In the genomic region with DNA sequence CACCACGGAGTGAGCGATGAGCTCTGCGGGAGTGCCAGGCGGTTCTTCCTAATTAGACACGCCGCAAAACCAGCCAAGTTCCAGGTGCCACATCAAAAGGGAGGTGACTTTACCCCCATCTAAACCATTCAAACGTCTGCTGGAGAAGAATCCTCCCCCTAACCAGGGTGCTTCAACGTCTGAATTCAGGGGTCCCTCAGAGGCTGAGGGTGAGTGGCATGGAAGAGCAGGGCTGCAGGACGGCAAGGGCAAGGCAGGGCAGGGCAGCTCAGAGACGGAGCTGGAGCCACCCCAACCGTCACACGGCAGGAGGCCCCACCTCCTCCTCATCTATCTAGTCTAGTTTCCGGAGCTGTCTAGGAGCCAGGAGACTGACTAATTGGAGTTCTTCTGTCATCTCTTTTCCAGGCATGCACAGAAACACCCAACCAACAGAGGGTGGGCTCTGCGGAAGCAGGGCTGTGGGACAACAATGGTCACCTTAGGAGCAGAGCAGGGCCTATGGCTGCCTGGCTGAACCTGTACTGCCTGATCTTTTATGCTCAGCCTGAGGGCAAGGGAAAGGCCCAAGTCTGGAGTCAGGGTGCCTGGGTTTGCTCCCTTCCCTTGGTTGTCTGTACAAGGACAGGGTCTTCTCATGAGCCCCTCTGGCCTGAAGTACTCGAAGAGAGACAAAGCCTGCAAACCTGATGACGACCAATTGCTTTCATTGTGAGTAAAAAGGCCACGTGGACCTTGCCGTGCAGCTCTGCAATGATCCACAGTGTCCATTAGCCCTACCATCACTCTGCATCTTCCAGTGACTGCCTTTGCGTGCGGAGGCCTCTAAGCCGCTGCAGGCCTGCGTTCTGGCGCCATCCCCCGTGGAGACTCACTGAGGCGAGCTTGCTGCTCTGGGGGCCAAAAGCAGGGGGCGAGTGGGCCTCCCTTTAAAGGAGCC, we compare ENCODE assay signal across 1 cellular context.
A peak's percentile ranks its signal among the peaks of the same experiment; 100 is the strongest.
TF ChIP-seq lines count a peak whose summit lies in the region.

No MANE protein-coding gene starts in this region.

TF ChIP-seq in K562, 482 proteins besides CTCF, POLR2A, EP300 and RAD21 (continued from another document and continues in another):
- TF ChIP-seq, protein P1, sequence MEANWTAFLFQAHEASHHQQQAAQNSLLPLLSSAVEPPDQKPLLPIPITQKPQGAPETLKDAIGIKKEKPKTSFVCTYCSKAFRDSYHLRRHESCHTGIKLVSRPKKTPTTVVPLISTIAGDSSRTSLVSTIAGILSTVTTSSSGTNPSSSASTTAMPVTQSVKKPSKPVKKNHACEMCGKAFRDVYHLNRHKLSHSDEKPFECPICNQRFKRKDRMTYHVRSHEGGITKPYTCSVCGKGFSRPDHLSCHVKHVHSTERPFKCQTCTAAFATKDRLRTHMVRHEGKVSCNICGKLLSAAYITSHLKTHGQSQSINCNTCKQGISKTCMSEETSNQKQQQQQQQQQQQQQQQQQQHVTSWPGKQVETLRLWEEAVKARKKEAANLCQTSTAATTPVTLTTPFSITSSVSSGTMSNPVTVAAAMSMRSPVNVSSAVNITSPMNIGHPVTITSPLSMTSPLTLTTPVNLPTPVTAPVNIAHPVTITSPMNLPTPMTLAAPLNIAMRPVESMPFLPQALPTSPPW (CRISPR knock-in tag; IDR thresholded peaks at IDR 0.05), result peak; percentile 46; the same call in 1 of the 2 replicates
- TF ChIP-seq NONO (IDR thresholded peaks at IDR 0.05; ENCODE audit: low read depth in 2 of 2, low read length in 1 of 2) (no peak), ZNF224 (CRISPR knock-in tag; IDR thresholded peaks at IDR 0.05) (no peak), KDM5B (IDR thresholded peaks at IDR 0.05; ENCODE audit: insufficient replicate concordance, low read depth, low read length) (peak; percentile 28), EGR1 (conservative IDR thresholded peaks at IDR 0.05) (no peak), BMI1 (IDR thresholded peaks at IDR 0.05; ENCODE audit: low read length) (no peak), ZNF436 (CRISPR knock-in tag; IDR thresholded peaks at IDR 0.05) (no peak), POLR3G (IDR thresholded peaks at IDR 0.05; ENCODE audit: extremely low read depth, insufficient read length, insufficient replicate concordance) (no peak), PHTF2 (CRISPR knock-in tag; IDR thresholded peaks at IDR 0.05) (no peak), ZNF76 (CRISPR knock-in tag; IDR thresholded peaks at IDR 0.05; ENCODE audit: borderline replicate concordance) (no peak), KLF10 (CRISPR knock-in tag; IDR thresholded peaks at IDR 0.05) (no peak), ZNF57 (CRISPR knock-in tag; IDR thresholded peaks at IDR 0.05) (no peak), MEF2A (IDR thresholded peaks at IDR 0.05; ENCODE audit: control insufficient read depth, low read depth, low read length) (no peak), ZC3H4 (CRISPR knock-in tag; IDR thresholded peaks at IDR 0.05; ENCODE audit: borderline replicate concordance) (no peak), ZNF3 (CRISPR knock-in tag; IDR thresholded peaks at IDR 0.05) (no peak), TFAM (CRISPR knock-in tag; conservative IDR thresholded peaks at IDR 0.05) (no peak), SP2 (IDR thresholded peaks at IDR 0.05; ENCODE audit: extremely low read depth, low read depth, low read length, poor library complexity, severe bottlenecking) (no peak), FUS (optimal IDR thresholded peaks at IDR 0.05; ENCODE audit: low read depth, low read length) (no peak), MIER1 (IDR thresholded peaks at IDR 0.05; ENCODE audit: low read depth) (no peak), ELF4 (CRISPR knock-in tag; IDR thresholded peaks at IDR 0.05) (no peak), RNF2 (IDR thresholded peaks at IDR 0.05) (peak; percentile 38; the same call in 1 of the 2 replicates), DMBX1 (CRISPR knock-in tag; IDR thresholded peaks at IDR 0.05; ENCODE audit: borderline replicate concordance) (no peak), YY1 (IDR thresholded peaks at IDR 0.05; ENCODE audit: borderline replicate concordance in 1 of 3, control insufficient read depth in 1 of 3, extremely low read depth in 1 of 3, insufficient read depth in 3 of 3, insufficient read length in 1 of 3, insufficient replicate concordance in 2 of 3, low read depth in 1 of 3, low read length in 2 of 3) (no peak), RBM34 (IDR thresholded peaks at IDR 0.05; ENCODE audit: borderline replicate concordance, insufficient read depth, low read length) (no peak), SNRNP70 (optimal IDR thresholded peaks at IDR 0.05; ENCODE audit: low read depth, low read length) (no peak), LARP7 (IDR thresholded peaks at IDR 0.05) (no peak), PTTG1 (tag; IDR thresholded peaks at IDR 0.05; ENCODE audit: low read depth) (no peak), ZNF699 (CRISPR knock-in tag; IDR thresholded peaks at IDR 0.05; ENCODE audit: insufficient replicate concordance) (no peak), XRCC4 (IDR thresholded peaks at IDR 0.05; ENCODE audit: extremely low read depth, insufficient read depth, insufficient read length) (no peak), KDM1A (IDR thresholded peaks at IDR 0.05) (no peak), ZNF785 (CRISPR knock-in tag; IDR thresholded peaks at IDR 0.05) (no peak), TBP (optimal IDR thresholded peaks at IDR 0.05; ENCODE audit: low read depth, low read length) (no peak), PPARD (CRISPR knock-in tag; IDR thresholded peaks at IDR 0.05) (no peak), MEIS2 (IDR thresholded peaks at IDR 0.05; ENCODE audit: partially characterized antibody) (peak; percentile 97), POLR2AphosphoS2 (IDR thresholded peaks at IDR 0.05; ENCODE audit: low read length) (no peak), BHLHE40 (IDR thresholded peaks at IDR 0.05; ENCODE audit: low read length) (no peak), TAF15 (IDR thresholded peaks at IDR 0.05; ENCODE audit: low read depth, low read length) (no peak), DIDO1 (tag; IDR thresholded peaks at IDR 0.05; ENCODE audit: low read depth) (no peak), PTBP1 (IDR thresholded peaks at IDR 0.05; ENCODE audit: low read depth, low read length) (no peak), ZNF766 (CRISPR knock-in tag; conservative IDR thresholded peaks at IDR 0.05) (no peak), NCOA1 (IDR thresholded peaks at IDR 0.05; ENCODE audit: low read depth) (0 out of 2 replicates have a peak, but pooled peaks have one; percentile 19), ZNF347 (CRISPR knock-in tag; IDR thresholded peaks at IDR 0.05; ENCODE audit: low read depth) (no peak), ZSCAN32 (CRISPR knock-in tag; IDR thresholded peaks at IDR 0.05) (no peak), NCOA4 (IDR thresholded peaks at IDR 0.05; ENCODE audit: partially characterized antibody) (no peak), SRSF7 (optimal IDR thresholded peaks at IDR 0.05; ENCODE audit: low read depth, low read length) (no peak)
- TF ChIP-seq, protein P2, sequence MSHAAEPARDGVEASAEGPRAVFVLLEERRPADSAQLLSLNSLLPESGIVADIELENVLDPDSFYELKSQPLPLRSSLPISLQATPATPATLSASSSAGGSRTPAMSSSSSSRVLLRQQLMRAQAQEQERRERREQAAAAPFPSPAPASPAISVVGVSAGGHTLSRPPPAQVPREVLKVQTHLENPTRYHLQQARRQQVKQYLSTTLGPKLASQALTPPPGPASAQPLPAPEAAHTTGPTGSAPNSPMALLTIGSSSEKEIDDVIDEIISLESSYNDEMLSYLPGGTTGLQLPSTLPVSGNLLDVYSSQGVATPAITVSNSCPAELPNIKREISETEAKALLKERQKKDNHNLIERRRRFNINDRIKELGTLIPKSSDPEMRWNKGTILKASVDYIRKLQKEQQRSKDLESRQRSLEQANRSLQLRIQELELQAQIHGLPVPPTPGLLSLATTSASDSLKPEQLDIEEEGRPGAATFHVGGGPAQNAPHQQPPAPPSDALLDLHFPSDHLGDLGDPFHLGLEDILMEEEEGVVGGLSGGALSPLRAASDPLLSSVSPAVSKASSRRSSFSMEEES (CRISPR knock-in tag; IDR thresholded peaks at IDR 0.05), result no peak
- TF ChIP-seq, protein P3, sequence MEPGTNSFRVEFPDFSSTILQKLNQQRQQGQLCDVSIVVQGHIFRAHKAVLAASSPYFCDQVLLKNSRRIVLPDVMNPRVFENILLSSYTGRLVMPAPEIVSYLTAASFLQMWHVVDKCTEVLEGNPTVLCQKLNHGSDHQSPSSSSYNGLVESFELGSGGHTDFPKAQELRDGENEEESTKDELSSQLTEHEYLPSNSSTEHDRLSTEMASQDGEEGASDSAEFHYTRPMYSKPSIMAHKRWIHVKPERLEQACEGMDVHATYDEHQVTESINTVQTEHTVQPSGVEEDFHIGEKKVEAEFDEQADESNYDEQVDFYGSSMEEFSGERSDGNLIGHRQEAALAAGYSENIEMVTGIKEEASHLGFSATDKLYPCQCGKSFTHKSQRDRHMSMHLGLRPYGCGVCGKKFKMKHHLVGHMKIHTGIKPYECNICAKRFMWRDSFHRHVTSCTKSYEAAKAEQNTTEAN (CRISPR knock-in tag; IDR thresholded peaks at IDR 0.05), result no peak
- TF ChIP-seq, protein P4, sequence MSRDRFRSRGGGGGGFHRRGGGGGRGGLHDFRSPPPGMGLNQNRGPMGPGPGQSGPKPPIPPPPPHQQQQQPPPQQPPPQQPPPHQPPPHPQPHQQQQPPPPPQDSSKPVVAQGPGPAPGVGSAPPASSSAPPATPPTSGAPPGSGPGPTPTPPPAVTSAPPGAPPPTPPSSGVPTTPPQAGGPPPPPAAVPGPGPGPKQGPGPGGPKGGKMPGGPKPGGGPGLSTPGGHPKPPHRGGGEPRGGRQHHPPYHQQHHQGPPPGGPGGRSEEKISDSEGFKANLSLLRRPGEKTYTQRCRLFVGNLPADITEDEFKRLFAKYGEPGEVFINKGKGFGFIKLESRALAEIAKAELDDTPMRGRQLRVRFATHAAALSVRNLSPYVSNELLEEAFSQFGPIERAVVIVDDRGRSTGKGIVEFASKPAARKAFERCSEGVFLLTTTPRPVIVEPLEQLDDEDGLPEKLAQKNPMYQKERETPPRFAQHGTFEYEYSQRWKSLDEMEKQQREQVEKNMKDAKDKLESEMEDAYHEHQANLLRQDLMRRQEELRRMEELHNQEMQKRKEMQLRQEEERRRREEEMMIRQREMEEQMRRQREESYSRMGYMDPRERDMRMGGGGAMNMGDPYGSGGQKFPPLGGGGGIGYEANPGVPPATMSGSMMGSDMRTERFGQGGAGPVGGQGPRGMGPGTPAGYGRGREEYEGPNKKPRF (IDR thresholded peaks at IDR 0.05; ENCODE audit: low read depth, low read length), result no peak
- TF ChIP-seq, protein P5, sequence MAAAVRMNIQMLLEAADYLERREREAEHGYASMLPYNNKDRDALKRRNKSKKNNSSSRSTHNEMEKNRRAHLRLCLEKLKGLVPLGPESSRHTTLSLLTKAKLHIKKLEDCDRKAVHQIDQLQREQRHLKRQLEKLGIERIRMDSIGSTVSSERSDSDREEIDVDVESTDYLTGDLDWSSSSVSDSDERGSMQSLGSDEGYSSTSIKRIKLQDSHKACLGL (CRISPR knock-in tag; IDR thresholded peaks at IDR 0.05; ENCODE audit: borderline replicate concordance, poor library complexity, severe bottlenecking), result no peak
- TF ChIP-seq, protein P6, sequence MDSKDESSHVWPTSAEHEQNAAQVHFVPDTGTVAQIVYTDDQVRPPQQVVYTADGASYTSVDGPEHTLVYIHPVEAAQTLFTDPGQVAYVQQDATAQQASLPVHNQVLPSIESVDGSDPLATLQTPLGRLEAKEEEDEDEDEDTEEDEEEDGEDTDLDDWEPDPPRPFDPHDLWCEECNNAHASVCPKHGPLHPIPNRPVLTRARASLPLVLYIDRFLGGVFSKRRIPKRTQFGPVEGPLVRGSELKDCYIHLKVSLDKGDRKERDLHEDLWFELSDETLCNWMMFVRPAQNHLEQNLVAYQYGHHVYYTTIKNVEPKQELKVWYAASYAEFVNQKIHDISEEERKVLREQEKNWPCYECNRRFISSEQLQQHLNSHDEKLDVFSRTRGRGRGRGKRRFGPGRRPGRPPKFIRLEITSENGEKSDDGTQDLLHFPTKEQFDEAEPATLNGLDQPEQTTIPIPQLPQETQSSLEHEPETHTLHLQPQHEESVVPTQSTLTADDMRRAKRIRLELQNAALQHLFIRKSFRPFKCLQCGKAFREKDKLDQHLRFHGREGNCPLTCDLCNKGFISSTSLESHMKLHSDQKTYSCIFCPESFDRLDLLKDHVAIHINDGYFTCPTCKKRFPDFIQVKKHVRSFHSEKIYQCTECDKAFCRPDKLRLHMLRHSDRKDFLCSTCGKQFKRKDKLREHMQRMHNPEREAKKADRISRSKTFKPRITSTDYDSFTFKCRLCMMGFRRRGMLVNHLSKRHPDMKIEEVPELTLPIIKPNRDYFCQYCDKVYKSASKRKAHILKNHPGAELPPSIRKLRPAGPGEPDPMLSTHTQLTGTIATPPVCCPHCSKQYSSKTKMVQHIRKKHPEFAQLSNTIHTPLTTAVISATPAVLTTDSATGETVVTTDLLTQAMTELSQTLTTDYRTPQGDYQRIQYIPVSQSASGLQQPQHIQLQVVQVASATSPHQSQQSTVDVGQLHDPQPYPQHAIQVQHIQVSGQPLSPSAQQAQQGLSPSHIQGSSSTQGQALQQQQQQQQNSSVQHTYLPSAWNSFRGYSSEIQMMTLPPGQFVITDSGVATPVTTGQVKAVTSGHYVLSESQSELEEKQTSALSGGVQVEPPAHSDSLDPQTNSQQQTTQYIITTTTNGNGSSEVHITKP (IDR thresholded peaks at IDR 0.05; ENCODE audit: partially characterized antibody), result no peak
- TF ChIP-seq, protein P7, sequence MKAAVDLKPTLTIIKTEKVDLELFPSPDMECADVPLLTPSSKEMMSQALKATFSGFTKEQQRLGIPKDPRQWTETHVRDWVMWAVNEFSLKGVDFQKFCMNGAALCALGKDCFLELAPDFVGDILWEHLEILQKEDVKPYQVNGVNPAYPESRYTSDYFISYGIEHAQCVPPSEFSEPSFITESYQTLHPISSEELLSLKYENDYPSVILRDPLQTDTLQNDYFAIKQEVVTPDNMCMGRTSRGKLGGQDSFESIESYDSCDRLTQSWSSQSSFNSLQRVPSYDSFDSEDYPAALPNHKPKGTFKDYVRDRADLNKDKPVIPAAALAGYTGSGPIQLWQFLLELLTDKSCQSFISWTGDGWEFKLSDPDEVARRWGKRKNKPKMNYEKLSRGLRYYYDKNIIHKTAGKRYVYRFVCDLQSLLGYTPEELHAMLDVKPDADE (conservative IDR thresholded peaks at IDR 0.05; ENCODE audit: control insufficient read depth, low read depth, low read length), result no peak
- TF ChIP-seq, protein P8, sequence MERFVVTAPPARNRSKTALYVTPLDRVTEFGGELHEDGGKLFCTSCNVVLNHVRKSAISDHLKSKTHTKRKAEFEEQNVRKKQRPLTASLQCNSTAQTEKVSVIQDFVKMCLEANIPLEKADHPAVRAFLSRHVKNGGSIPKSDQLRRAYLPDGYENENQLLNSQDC (CRISPR knock-in tag; IDR thresholded peaks at IDR 0.05), result no peak
- TF ChIP-seq, protein P9, sequence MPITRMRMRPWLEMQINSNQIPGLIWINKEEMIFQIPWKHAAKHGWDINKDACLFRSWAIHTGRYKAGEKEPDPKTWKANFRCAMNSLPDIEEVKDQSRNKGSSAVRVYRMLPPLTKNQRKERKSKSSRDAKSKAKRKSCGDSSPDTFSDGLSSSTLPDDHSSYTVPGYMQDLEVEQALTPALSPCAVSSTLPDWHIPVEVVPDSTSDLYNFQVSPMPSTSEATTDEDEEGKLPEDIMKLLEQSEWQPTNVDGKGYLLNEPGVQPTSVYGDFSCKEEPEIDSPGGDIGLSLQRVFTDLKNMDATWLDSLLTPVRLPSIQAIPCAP (CRISPR knock-in tag; IDR thresholded peaks at IDR 0.05; ENCODE audit: borderline replicate concordance), result no peak
- TF ChIP-seq, protein P10, sequence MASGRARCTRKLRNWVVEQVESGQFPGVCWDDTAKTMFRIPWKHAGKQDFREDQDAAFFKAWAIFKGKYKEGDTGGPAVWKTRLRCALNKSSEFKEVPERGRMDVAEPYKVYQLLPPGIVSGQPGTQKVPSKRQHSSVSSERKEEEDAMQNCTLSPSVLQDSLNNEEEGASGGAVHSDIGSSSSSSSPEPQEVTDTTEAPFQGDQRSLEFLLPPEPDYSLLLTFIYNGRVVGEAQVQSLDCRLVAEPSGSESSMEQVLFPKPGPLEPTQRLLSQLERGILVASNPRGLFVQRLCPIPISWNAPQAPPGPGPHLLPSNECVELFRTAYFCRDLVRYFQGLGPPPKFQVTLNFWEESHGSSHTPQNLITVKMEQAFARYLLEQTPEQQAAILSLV (tag; IDR thresholded peaks at IDR 0.05), result no peak
